Comparison of ENCODE assay signal across 8 cellular contexts in the genomic region with DNA sequence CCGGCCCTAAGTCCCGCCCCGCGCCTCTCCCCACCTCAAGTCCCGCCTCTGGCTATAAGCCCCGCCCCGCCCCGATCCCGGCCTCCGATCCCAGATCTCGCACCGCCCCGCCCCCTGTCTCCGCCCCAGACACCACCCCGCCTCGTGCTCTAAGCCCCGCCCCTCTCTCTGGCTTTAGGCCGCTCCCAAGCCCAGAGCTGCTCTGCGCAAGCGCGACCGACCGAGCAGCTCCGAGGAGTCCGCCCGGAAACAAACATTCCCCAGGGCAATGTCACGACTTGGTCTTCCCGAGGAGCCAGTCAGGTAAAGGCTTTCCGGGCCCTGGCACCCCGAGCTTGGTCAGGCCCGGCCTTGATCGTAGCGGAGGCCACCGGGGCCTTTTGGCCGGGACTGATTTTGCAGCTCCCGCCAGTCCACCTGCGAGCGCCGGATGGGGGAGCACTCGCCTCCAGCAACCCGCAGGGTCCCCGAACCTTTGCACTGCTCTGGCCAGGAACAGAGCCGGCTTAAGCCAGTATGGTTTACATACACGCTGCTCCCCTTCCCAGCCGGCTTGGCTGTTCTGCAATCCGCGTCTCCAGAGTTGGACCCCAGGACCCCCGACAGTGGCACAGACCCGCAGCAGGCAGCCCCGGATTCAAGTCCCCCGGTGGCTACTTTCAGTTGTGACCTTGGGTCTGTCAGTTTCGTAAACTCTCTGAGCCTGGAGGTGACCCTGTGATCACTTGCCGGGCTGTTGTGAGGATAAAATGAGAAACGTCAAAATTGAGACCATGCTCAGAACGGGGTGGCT.
DNase-seq lines count a peak whose midpoint lies in the region; ATAC-seq and TF ChIP-seq lines count a peak whose summit lies in the region.

A gene (plus strand): TSS at position 200 of the 793 bp plus-strand sequence. CDS start 69 bp downstream, at position 269.

- peak within 1 kb of the TSS; percentile 83 for H3K4me3 ChIP-seq in ACC112 (ENCODE audit: low read depth, low read length)
- peak within 1 kb of the TSS; percentile 83 for H3K4me3 ChIP-seq in iPS-20b (ENCODE audit: low read length)
- H3K4me3 ChIP-seq in skin epidermis: peak within 1 kb of the TSS; percentile 54 to 89 (median 79)

- 0 out of 2 replicates have a peak, but pooled peaks cover 5% of the 10 kb centered on the region for H3K27me3 ChIP-seq in ACC112 (ENCODE audit: insufficient read depth, low read length)
- no peaks in the 10 kb centered on the region for H3K27me3 ChIP-seq in iPS-20b (ENCODE audit: insufficient read depth, low read length)

- peak within 1 kb of the TSS; percentile 82 for H3K9ac ChIP-seq in iPS-20b (ENCODE audit: low read depth, low read length)

- H2AFZ ChIP-seq in ACC112 (ENCODE audit: low read length, unreplicated experiment): peak within 1 kb of the TSS; percentile 85

- H3K27ac ChIP-seq in ACC112 (ENCODE audit: low read depth, low read length) (peak within 1 kb of the TSS; percentile 25; the same call in 1 of the 2 replicates), iPS-20b (ENCODE audit: low read length) (peak within 1 kb of the TSS; percentile 34), skin epidermis (peak within 1 kb of the TSS in 20 of 21 experiments; percentile 42 to 92 (median 83))

- peak; percentile 45 for TF ChIP-seq POLR2A in GM18526 (IDR thresholded peaks at IDR 0.05; ENCODE audit: extremely low read depth, insufficient read length)

- H3K79me2 ChIP-seq in ACC112 (ENCODE audit: control insufficient read depth, insufficient read depth, low read length, unreplicated experiment): no peaks in the 10 kb centered on the region

- in situ Hi-C loops in T47D (cut with HindIII; ENCODE audit: low pct_unique_long_range_greater_than_20kb, low sequenced_read_pairs): no loop called here

- peak; percentile 94 for ATAC-seq in HG03064 (IDR thresholded peaks at IDR 0.05; ENCODE audit: low read depth, unreplicated experiment)

- DNase-seq in NCI-H2107 (lab: John Stamatoyannopoulos, UW): peak; percentile 89
- DNase-seq in UCSD-AML1 (lab: John Stamatoyannopoulos, UW; ENCODE audit: unreplicated experiment): peak; percentile 88
- DNase-seq in T47D (ENCODE audit: low read depth in 1 of 2, low spot score in 1 of 2): peak; percentile 90 to 98

- no peaks in the 10 kb centered on the region for H3K4me1 ChIP-seq in ACC112 (ENCODE audit: control insufficient read depth, insufficient read depth, low read length, unreplicated experiment)
- peaks cover 5% of the 10 kb centered on the region; the same call in 1 of the 2 replicates for H3K4me1 ChIP-seq in iPS-20b (ENCODE audit: insufficient read depth, low read length)

- H3K9me3 ChIP-seq in iPS-20b (ENCODE audit: insufficient read depth, low read depth, low read length): no peaks in the 10 kb centered on the region

- H3K36me3 ChIP-seq in ACC112 (ENCODE audit: insufficient read depth, low read length) (no peaks in the 10 kb centered on the region), iPS-20b (ENCODE audit: insufficient read depth, low read depth, low read length) (no peaks in the 10 kb centered on the region)

Comparison
In these comparisons a context has a peak if more than half of its experiments do, and no peak if none do; other contexts are left out.
1. Peak in every context shown above with its lines: DNase-seq, ATAC-seq, H3K4me3 ChIP-seq and H3K27ac ChIP-seq.
2. H3K27ac ChIP-seq: peak in every context shown above with its lines; median percentile 83 in skin epidermis; 34 in iPS-20b; 25 in ACC112.